Comparison of ENCODE assay signal across 17 cellular contexts in genomic region chr7:149559711-149560110, GRCh38.
DNase-seq lines count a peak whose midpoint lies in the region; ATAC-seq, FAIRE-seq and TF ChIP-seq lines count a peak whose summit lies in the region.
"Had no signal": no experiment of that assay in that cellular context is flagged by ENCODE, and none has a peak within 500 bp of the region (broad histone marks: within the 10 kb centered on the region; RNA-seq: fewer than 3 reads in every experiment).

No MANE protein-coding gene starts in this region.

- peak; percentile 39 for DNase-seq in EL
- DNase-seq in M059J (ENCODE audit: low read depth), result peak; percentile 42
- peak; percentile 57 for DNase-seq in bronchial epithelial cell (ENCODE audit: low read depth)
- no peak for DNase-seq in mucosa of descending colon
- DNase-seq in T-helper 2 cell, result no peak
- no peak for DNase-seq in left lobe of liver (ENCODE audit: low spot score)
- DNase-seq: activated T-cell treated with anti-CD3 and anti-CD28 coated beads, Interleukin-2, amount 50 U/mL, for 4 hours; naive thymus-derived CD8-positive, alpha-beta T cell; NCI-H1694; NCI-H748 treated with DMSO at 0.1 percent for 48 hours; right lobe of liver had no signal

- peak; percentile 28 for ATAC-seq in mucosa of descending colon
- no peak for ATAC-seq in HG03520 (IDR thresholded peaks at IDR 0.05; ENCODE audit: unreplicated experiment)
- ATAC-seq in HG03159 (IDR thresholded peaks at IDR 0.05; ENCODE audit: unreplicated experiment), result no peak
- no peak for ATAC-seq in left lobe of liver
- ATAC-seq: activated T-cell treated with anti-CD3 and anti-CD28 coated beads, Interleukin-2, amount 50 U/mL, for 4 hours; naive thymus-derived CD8-positive, alpha-beta T cell; right lobe of liver; WTC11 had no signal

- H3K9me3 ChIP-seq in mucosa of descending colon, result no peaks in the 10 kb centered on the region
- H3K9me3 ChIP-seq: right lobe of liver had no signal

- H3K4me3 ChIP-seq in bronchial epithelial cell (ENCODE audit: low read depth, low read length) (no peak overlapping the region), mucosa of descending colon (no peak overlapping the region)
- H3K4me3 ChIP-seq: right lobe of liver, SK-N-MC, thoracic aorta had no signal

- intact Hi-C loops in mucosa of descending colon (cut with DNase I, micrococcal nuclease), result no loop called here

- peak; percentile 62 for FAIRE-seq in bronchial epithelial cell (lab: Jason Lieb, UNC)
- FAIRE-seq: islet of Langerhans had no signal

- H3K27me3 ChIP-seq in bronchial epithelial cell (ENCODE audit: control insufficient read depth, insufficient read depth, low read length), result no peaks in the 10 kb centered on the region
- H3K27me3 ChIP-seq: right lobe of liver had no signal

- H3K36me3 ChIP-seq in bronchial epithelial cell (ENCODE audit: control insufficient read depth, insufficient read depth, low read length), result peaks cover 4% of the 10 kb centered on the region
- H3K36me3 ChIP-seq in mucosa of descending colon (ENCODE audit: low read depth), result no peaks in the 10 kb centered on the region

- TF ChIP-seq CTCF in bronchial epithelial cell (IDR thresholded peaks at IDR 0.05; ENCODE audit: insufficient read depth, low read length, severe bottlenecking) (no peak), mucosa of descending colon (IDR thresholded peaks at IDR 0.05) (no peak)

- H3K4me1 ChIP-seq in mucosa of descending colon (ENCODE audit: low read depth), result no peaks in the 10 kb centered on the region
- H3K4me1 ChIP-seq: right lobe of liver had no signal

Comparison
In these comparisons a context has a peak if more than half of its experiments do, and no peak if none do; other contexts are left out.
1. DNase-seq: peak in EL (single experiment), M059J (single experiment) and bronchial epithelial cell (single experiment); none in mucosa of descending colon (0 of 3), T-helper 2 cell (0 of 5) and left lobe of liver (single experiment).